Comparison of ENCODE assay signal across 19 cellular contexts in the genomic region with DNA sequence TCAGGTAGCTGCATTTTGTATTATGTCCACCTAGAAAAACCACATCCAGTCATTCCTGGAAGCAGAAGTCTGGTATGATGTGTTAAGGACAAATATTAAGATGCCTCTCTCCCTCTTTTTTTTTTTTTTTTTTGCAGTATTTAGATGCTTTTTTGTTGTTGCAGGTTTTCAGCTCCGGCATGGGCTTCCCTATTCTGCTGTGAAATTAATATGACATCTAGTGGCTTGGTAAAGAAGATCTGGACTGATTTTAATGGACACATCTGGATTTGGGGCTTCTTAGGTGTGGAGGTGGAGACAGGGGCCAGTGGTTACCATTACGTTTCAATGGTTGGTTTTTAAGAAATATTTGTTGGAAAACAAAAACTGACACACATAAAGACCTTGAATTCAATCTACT. TPM values are rescaled to one million over a fixed set of nuclear protein-coding genes. Genes with fewer than 3 reads are reported as not detected.
DNase-seq lines count a peak whose midpoint lies in the region; ATAC-seq and TF ChIP-seq lines count a peak whose summit lies in the region.
"Had no signal": no experiment of that assay in that cellular context is flagged by ENCODE, and none has a peak within 500 bp of the region (broad histone marks: within the 10 kb centered on the region; RNA-seq: fewer than 3 reads in every experiment).

No MANE protein-coding gene starts in this region.

- H2AFZ ChIP-seq in SK-N-SH (ENCODE audit: low read depth), result no peak overlapping the region

- H3K4me2 ChIP-seq in SK-N-SH, result no peak overlapping the region

- no peaks in the 10 kb centered on the region for H3K27me3 ChIP-seq in SK-N-SH (ENCODE audit: insufficient read depth)

- H3K36me3 ChIP-seq in SK-N-SH (replicated peaks in 1 of 2; ENCODE audit: control insufficient read depth in 1 of 2, insufficient read depth in 2 of 2, low read length in 1 of 2), result no peaks in the 10 kb centered on the region

- H3K9ac ChIP-seq in SK-N-SH, result no peak overlapping the region

- 59% methylated on average over 2 of the region's 2 CpGs for WGBS in SK-N-SH (ENCODE audit: low lambda C conversion rate)

- H3F3A ChIP-seq in SK-N-SH (replicated peaks; ENCODE audit: insufficient read depth), result no peaks in the 10 kb centered on the region

- ATAC-seq in GM19467 (IDR thresholded peaks at IDR 0.05; ENCODE audit: unreplicated experiment), result no peak
- ATAC-seq: K562, WTC11 had no signal

- H3K9me3 ChIP-seq in SK-N-SH, result no peaks in the 10 kb centered on the region
- H3K9me3 ChIP-seq: Caco-2 had no signal

- no peaks in the 10 kb centered on the region for H3K9me2 ChIP-seq in SK-N-SH

- no peak overlapping the region for H3K4me3 ChIP-seq in AG10803 (ENCODE audit: low read length)
- no peak overlapping the region for H3K4me3 ChIP-seq in SK-N-SH (ENCODE audit: low read depth in 2 of 2, low read length in 1 of 2)
- no peak overlapping the region for H3K4me3 ChIP-seq in fibroblast of villous mesenchyme (ENCODE audit: low read depth, low read length)
- H3K4me3 ChIP-seq: K562 had no signal

- TF ChIP-seq RAD21 in SK-N-SH (IDR thresholded peaks at IDR 0.05; ENCODE audit: low read length), result peak; percentile 59

- H3K79me2 ChIP-seq in SK-N-SH (ENCODE audit: insufficient read depth), result no peaks in the 10 kb centered on the region

- TF ChIP-seq EP300 in SK-N-SH (IDR thresholded peaks at IDR 0.05; ENCODE audit: borderline replicate concordance in 1 of 2, low read depth in 1 of 2, low read length in 1 of 2), result no peak

- no peaks in the 10 kb centered on the region; a peak in 1 of 4 replicates for H3K4me1 ChIP-seq in SK-N-SH (ENCODE audit: control insufficient read depth in 1 of 2, insufficient read depth in 2 of 2, low read depth in 1 of 2, low read length in 1 of 2)
- H3K4me1 ChIP-seq: Caco-2 had no signal

- POLR2A ChIA-PET in SK-N-SH (lab: Yijun Ruan, JAX) (no interaction called here), GM10248 (lab: Yijun Ruan, JAX) (no interaction called here)

- H3K27ac ChIP-seq in SK-N-SH (ENCODE audit: low read depth in 2 of 2, low read length in 1 of 2), result no peak overlapping the region

- DNase-seq in AG10803 (ENCODE audit: low read depth) (peak; percentile 48), GM04504 (ENCODE audit: low read depth) (peak; percentile 3), SK-N-SH (peak; percentile 22), fibroblast of villous mesenchyme (ENCODE audit: low read depth) (peak; percentile 30), GM10248 (ENCODE audit: extremely low spot score) (no peak)
- no peak for DNase-seq in activated CD4-positive, alpha-beta T cell treated with anti-CD3 and anti-CD28 coated beads for 48 hours
- DNase-seq in stimulated activated CD4-positive, alpha-beta T cell treated with anti-CD3 and anti-CD28 coated beads, Interleukin-12 subunit alpha, Interleukin-12 subunit beta, amount 100 ng/mL, for 4 hours, result no peak
- DNase-seq: activated CD8-positive, alpha-beta memory T cell treated with anti-CD3 and anti-CD28 coated beads, Interleukin-2, amount 50 U/mL, for 4 hours; activated naive CD4-positive, alpha-beta T cell treated with anti-CD3 and anti-CD28 coated beads, Interleukin-2, amount 10 ng/mL, durations not matched to agents 7 days and 5 days; Caco-2; cerebellar nuclear complex; H7; mesendoderm; NCI-H2107; small intestine; SW 1271 had no signal

- H4K20me1 ChIP-seq in SK-N-SH (ENCODE audit: insufficient read depth), result no peaks in the 10 kb centered on the region

- CTCF ChIA-PET in SK-N-SH (lab: Yijun Ruan, JAX) (interaction anchor here (0.8 to 6.8 kb wide), 16 partner anchors 9 to 671 kb away, joined by 3 to 75 read pairs (median 7); no protein-coding TSS in a partner anchor), GM10248 (lab: Yijun Ruan, JAX) (interaction anchor here (2.0 to 6.4 kb wide), 3 partner anchors 18 to 383 kb away, joined by 6 to 51 read pairs (median 8); no protein-coding TSS in a partner anchor)

- TF ChIP-seq CTCF in AG10803 (conservative IDR thresholded peaks at IDR 0.05; ENCODE audit: low read length), result peak; percentile 39
- TF ChIP-seq CTCF in SK-N-SH (IDR thresholded peaks at IDR 0.05), result peak; percentile 23
- peak; percentile 18 for TF ChIP-seq CTCF in fibroblast of villous mesenchyme (IDR thresholded peaks at IDR 0.05; ENCODE audit: insufficient read depth, low read depth, low read length)
- no peak for TF ChIP-seq CTCF in GM10248 (IDR thresholded peaks at IDR 0.05; ENCODE audit: control extremely low read depth, extremely low read depth, low read depth, missing control alignments)

TF ChIP-seq in SK-N-SH, 30 proteins besides CTCF, POLR2A, EP300 and RAD21:
- TF ChIP-seq, protein P1, sequence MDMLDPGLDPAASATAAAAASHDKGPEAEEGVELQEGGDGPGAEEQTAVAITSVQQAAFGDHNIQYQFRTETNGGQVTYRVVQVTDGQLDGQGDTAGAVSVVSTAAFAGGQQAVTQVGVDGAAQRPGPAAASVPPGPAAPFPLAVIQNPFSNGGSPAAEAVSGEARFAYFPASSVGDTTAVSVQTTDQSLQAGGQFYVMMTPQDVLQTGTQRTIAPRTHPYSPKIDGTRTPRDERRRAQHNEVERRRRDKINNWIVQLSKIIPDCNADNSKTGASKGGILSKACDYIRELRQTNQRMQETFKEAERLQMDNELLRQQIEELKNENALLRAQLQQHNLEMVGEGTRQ (IDR thresholded peaks at IDR 0.05; ENCODE audit: borderline replicate concordance, low read depth, low read length), result no peak
- no peak for TF ChIP-seq MXI1 (IDR thresholded peaks at IDR 0.05; ENCODE audit: low read depth, low read length)
- TF ChIP-seq POLR2AphosphoS5 (IDR thresholded peaks at IDR 0.05; ENCODE audit: low read depth, low read length), result no peak
- TF ChIP-seq IRF3 (IDR thresholded peaks at IDR 0.05; ENCODE audit: low read depth, low read length), result no peak
- no peak for TF ChIP-seq SIN3A (IDR thresholded peaks at IDR 0.05; ENCODE audit: borderline replicate concordance, low read depth, low read length)
- no peak for TF ChIP-seq TCF12 (IDR thresholded peaks at IDR 0.05)
- no peak for TF ChIP-seq FOXJ3 (CRISPR knock-in tag; IDR thresholded peaks at IDR 0.05)
- TF ChIP-seq SMC3 (IDR thresholded peaks at IDR 0.05; ENCODE audit: low read depth, low read length), result peak; percentile 16; the same call in 1 of the 2 replicates

RNA-seq across cellular contexts. Expression of gene RASSF10, which starts 47.5 kb away (rescaled TPM):
- not detected in 2 replicates for polyA plus RNA-seq in SK-N-SH (2012; rRNA removed)
- polyA plus RNA-seq in SK-N-SH (2012; cell fraction: cytosol; rRNA removed), result not detected in 2 replicates
- polyA plus RNA-seq in SK-N-SH (2012; cell fraction: nucleus; rRNA removed), result not detected in 2 replicates
- not detected in 2 replicates for total RNA-seq in fibroblast of villous mesenchyme
- total RNA-seq: K562 had no signal
- polyA plus RNA-seq: K562 had no signal

Comparison
In these comparisons a context has a peak if more than half of its experiments do, and no peak if none do; other contexts are left out.
1. DNase-seq: peak in AG10803 (single experiment), GM04504 (single experiment), SK-N-SH (single experiment) and fibroblast of villous mesenchyme (single experiment); none in GM10248 (single experiment), activated CD4-positive, alpha-beta T cell treated with anti-CD3 and anti-CD28 coated beads for 48 hours (single experiment) and stimulated activated CD4-positive, alpha-beta T cell treated with anti-CD3 and anti-CD28 coated beads, Interleukin-12 subunit alpha, Interleukin-12 subunit beta, amount 100 ng/mL, for 4 hours (single experiment).